22 cellular contexts compared by ENCODE assay signal in genomic region chr2:119435148-119435952, GRCh38. TPM values are rescaled to one million over a fixed set of nuclear protein-coding genes. Genes with fewer than 3 reads are reported as not detected.
DNase-seq lines count a peak whose midpoint lies in the region; ATAC-seq and TF ChIP-seq lines count a peak whose summit lies in the region.
"Had no signal": no experiment of that assay in that cellular context is flagged by ENCODE, and none has a peak within 500 bp of the region (broad histone marks: within the 10 kb centered on the region; RNA-seq: fewer than 3 reads in every experiment).

No MANE protein-coding gene starts in this region.

- no peak for TF ChIP-seq CTCF in foreskin keratinocyte (conservative IDR thresholded peaks at IDR 0.05)
- no peak for TF ChIP-seq CTCF in upper lobe of left lung (IDR thresholded peaks at IDR 0.05)

- no peak overlapping the region for H3K27ac ChIP-seq in foreskin keratinocyte
- H3K27ac ChIP-seq in mucosa of rectum (ENCODE audit: low read depth in 2 of 2, low read length in 2 of 2): peak overlapping the region; percentile 77 to 83
- H3K27ac ChIP-seq in upper lobe of left lung: peak overlapping the region; percentile 25 to 90 (median 69)
- H3K27ac ChIP-seq: ovary had no signal

- H3K9ac ChIP-seq in mucosa of rectum (ENCODE audit: low read depth in 1 of 2, low read length in 2 of 2): peak overlapping the region; percentile 34 to 51

- H3K4me3 ChIP-seq in mucosa of rectum (ENCODE audit: low read length in 2 of 2): peak overlapping the region; percentile 11 to 28
- H3K4me3 ChIP-seq in upper lobe of left lung: no peak overlapping the region
- H3K4me3 ChIP-seq: ovary, tibial nerve had no signal

- intact Hi-C loops in Right ventricle myocardium inferior (cut with DNase I): no loop called here

- H3K4me1 ChIP-seq in foreskin keratinocyte: no peaks in the 10 kb centered on the region
- H3K4me1 ChIP-seq in mucosa of rectum (ENCODE audit: control insufficient read depth in 2 of 2, insufficient read depth in 2 of 2, low read length in 2 of 2): peaks cover 43 to 44% of the 10 kb centered on the region in 2 donors
- peaks cover 32 to 69% (median 51%) of the 10 kb centered on the region in 4 donors for H3K4me1 ChIP-seq in upper lobe of left lung

- TF ChIP-seq POLR2A in upper lobe of left lung (IDR thresholded peaks at IDR 0.05): no peak

- WGBS in upper lobe of left lung, 2 donors: 65 to 72% methylated on average over 3 to 6 of the region's 6 CpGs

- TF ChIP-seq EP300 in upper lobe of left lung (IDR thresholded peaks at IDR 0.05): no peak

- H3K27me3 ChIP-seq in foreskin keratinocyte: peaks cover 19% of the 10 kb centered on the region
- H3K27me3 ChIP-seq in mucosa of rectum (ENCODE audit: control insufficient read depth in 2 of 2, insufficient read depth in 2 of 2, low read length in 2 of 2): no peaks in the 10 kb centered on the region
- H3K27me3 ChIP-seq in upper lobe of left lung: no peaks in the 10 kb centered on the region
- H3K27me3 ChIP-seq: ovary, tibial nerve had no signal

- H3K9me3 ChIP-seq in mucosa of rectum (ENCODE audit: control insufficient read depth in 2 of 2, low read length in 2 of 2): no peaks in the 10 kb centered on the region
- no peaks in the 10 kb centered on the region for H3K9me3 ChIP-seq in upper lobe of left lung
- H3K9me3 ChIP-seq: ovary, tibial nerve had no signal

- ATAC-seq in foreskin keratinocyte (peak; percentile 16), upper lobe of left lung (ENCODE audit: low FRiP score in 2 of 2) (peak in 1 of 2 donors; percentile 30), Right ventricle myocardium inferior (no peak), left lobe of liver (no peak)
- ATAC-seq: activated T-cell treated with anti-CD3 and anti-CD28 coated beads, Interleukin-2, amount 50 U/mL, for 72 hours; effector memory CD8-positive, alpha-beta T cell had no signal

- DNase-seq in NCI-H69 (lab: John Stamatoyannopoulos, UW) (peak; percentile 1), foreskin keratinocyte (no peak), upper lobe of left lung (no peak), Right ventricle myocardium inferior (ENCODE audit: missing footprints) (no peak), left lobe of liver (ENCODE audit: low spot score) (no peak), MV-4-11 (lab: John Stamatoyannopoulos, UW) (no peak)
- DNase-seq: activated CD4-positive, CD25-positive, alpha-beta regulatory T cell treated with anti-CD3 and anti-CD28 coated beads, Interleukin-2, amount 50 U/mL, for 72 hours; activated T-cell treated with anti-CD3 and anti-CD28 coated beads, Interleukin-2, amount 50 U/mL, for 72 hours; CD8-positive, alpha-beta memory T cell; effector memory CD8-positive, alpha-beta T cell; HFFc6; naive B cell; NCI-H1105 treated with DMSO at 0.1 percent for 48 hours; NCI-H2081 treated with DMSO at 0.1 percent for 48 hours; NCI-H510A treated with DMSO at 0.1 percent for 48 hours; ovary; stimulated activated CD4-positive, alpha-beta T cell treated with anti-CD3 and anti-CD28 coated beads, Interleukin-2, amount 100 ng/mL, for 24 hours; stimulated activated naive CD4-positive, alpha-beta T cell had no signal

- peaks cover 10 to 14% of the 10 kb centered on the region in 2 donors for H3K36me3 ChIP-seq in mucosa of rectum (ENCODE audit: control insufficient read depth in 2 of 2, insufficient read depth in 2 of 2, low read length in 2 of 2)
- H3K36me3 ChIP-seq in upper lobe of left lung: peaks cover 0 to 15% (median 5%) of the 10 kb centered on the region in 4 donors
- H3K36me3 ChIP-seq: ovary had no signal

RNA-seq across cellular contexts. Expression of gene TMEM37, which starts 3.7 kb away (rescaled TPM):
- total RNA-seq in foreskin keratinocyte (0.21 TPM in 1 of 2 replicates, not detected in the other), upper lobe of left lung (10 to 100 TPM in 5 of 6 donors, 1 to 10 TPM in 1; 9.3 to 28.5 (median 14.5) TPM), Right ventricle myocardium inferior (4.5 TPM), left lobe of liver (85.7 TPM)
- 0.16 and 0.18 TPM in 2 replicates for polyA plus RNA-seq in foreskin keratinocyte
- total RNA-seq: activated CD8-positive, alpha-beta memory T cell treated with anti-CD3 and anti-CD28 coated beads for 36 hours; activated T-cell treated with anti-CD3 and anti-CD28 coated beads, Interleukin-2, amount 50 U/mL, for 72 hours; CD8-positive, alpha-beta memory T cell; Daoy; HFFc6 had no signal
- polyA plus RNA-seq: CD8-positive, alpha-beta memory T cell had no signal

Comparison
In these comparisons a context has a peak if more than half of its experiments do, and no peak if none do; other contexts are left out.
1. H3K4me3 ChIP-seq: peak in mucosa of rectum (2 of 2); none in upper lobe of left lung (0 of 4).